ENCODE assay signal across 1 cellular context in the genomic region with DNA sequence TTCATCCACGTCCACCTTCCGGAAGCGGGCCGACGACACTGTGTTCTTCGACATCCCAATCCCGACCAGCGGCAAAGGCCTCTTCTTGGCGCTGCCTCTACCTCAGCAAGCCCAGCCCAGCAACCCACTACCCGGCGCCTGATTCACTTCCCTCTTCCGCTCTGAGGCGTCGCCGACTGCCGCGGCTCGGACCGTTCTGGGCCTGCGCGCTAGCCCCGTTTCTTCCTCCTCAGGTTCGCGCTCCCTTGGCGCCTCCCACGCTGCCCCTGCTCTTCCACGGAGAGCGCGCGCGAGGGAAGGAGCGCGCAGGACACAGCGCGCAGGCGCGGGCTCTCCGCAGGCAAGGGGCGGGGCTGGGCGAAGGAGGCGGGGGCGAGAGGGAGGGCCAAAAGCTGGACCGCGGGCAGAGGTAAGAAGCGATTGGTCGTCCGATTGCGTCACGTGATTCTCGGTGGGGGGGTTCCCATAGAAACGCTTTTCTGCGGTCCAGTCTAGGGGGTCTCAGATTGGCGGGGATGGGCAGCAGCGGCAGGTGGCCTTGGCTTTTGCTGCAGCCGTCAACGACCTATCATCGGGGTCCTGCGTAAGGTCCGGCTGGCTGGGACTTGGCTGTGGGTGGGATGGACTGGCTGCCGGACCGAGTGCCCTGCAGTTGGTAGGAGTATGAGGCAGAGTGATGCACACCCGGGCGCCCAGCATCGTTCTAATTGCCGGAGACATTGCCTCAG.
TF ChIP-seq lines count a peak whose summit lies in the region.

Gene ARPC5, minus strand, starts transcription at position 178 of the 728 bp plus-strand sequence. Its CDS starts 124 bp downstream, at position 54.

TF ChIP-seq in HEK293, 187 proteins besides CTCF, POLR2A, EP300 and RAD21 (continued from another document and continues in another):
- TF ChIP-seq PRDM2 (tag by site-specific recombination; IDR thresholded peaks at IDR 0.05; ENCODE audit: borderline replicate concordance) (no peak), ZNF416 (tag by site-specific recombination; IDR thresholded peaks at IDR 0.05) (no peak), EGR2 (tag by site-specific recombination; IDR thresholded peaks at IDR 0.05; ENCODE audit: low read depth) (peak; percentile 75; the same call in 1 of the 2 replicates), ZNF350 (tag by site-specific recombination; IDR thresholded peaks at IDR 0.05) (no peak), ZEB2 (tag by site-specific recombination; IDR thresholded peaks at IDR 0.05) (peak; percentile 60), GFI1B (tag by site-specific recombination; IDR thresholded peaks at IDR 0.05) (no peak), ZBTB48 (tag by site-specific recombination; IDR thresholded peaks at IDR 0.05) (peak; percentile 9; the same call in 1 of the 2 replicates), ZBTB7A (tag by site-specific recombination; IDR thresholded peaks at IDR 0.05; ENCODE audit: low read depth) (peak; percentile 80; the same call in 1 of the 2 replicates), ZNF629 (tag by site-specific recombination; IDR thresholded peaks at IDR 0.05) (peak; percentile 25; the same call in 1 of the 2 replicates), GLIS2 (tag by site-specific recombination; IDR thresholded peaks at IDR 0.05) (peak; percentile 100), ZNF510 (tag by site-specific recombination; IDR thresholded peaks at IDR 0.05; ENCODE audit: insufficient replicate concordance) (no peak), ZNF239 (tag by site-specific recombination; IDR thresholded peaks at IDR 0.05) (no peak), HOXA7 (CRISPR knock-in tag; IDR thresholded peaks at IDR 0.05; ENCODE audit: borderline replicate concordance) (no peak), ZNF600 (tag by site-specific recombination; IDR thresholded peaks at IDR 0.05) (peak; percentile 90), ZNF747 (tag by site-specific recombination; IDR thresholded peaks at IDR 0.05) (no peak), ZNF404 (tag by site-specific recombination; IDR thresholded peaks at IDR 0.05) (no peak), GLIS1 (tag by site-specific recombination; IDR thresholded peaks at IDR 0.05) (peak; percentile 100), ZNF623 (tag by site-specific recombination; IDR thresholded peaks at IDR 0.05) (0 out of 2 replicates have a peak, but pooled peaks have one; percentile 11), ZNF664 (tag by site-specific recombination; IDR thresholded peaks at IDR 0.05) (no peak), ZNF354C (tag by site-specific recombination; IDR thresholded peaks at IDR 0.05; ENCODE audit: borderline replicate concordance, low read depth) (no peak), ZBTB20 (tag by site-specific recombination; IDR thresholded peaks at IDR 0.05) (peak; percentile 38; the same call in 1 of the 2 replicates)
- TF ChIP-seq, protein P1, sequence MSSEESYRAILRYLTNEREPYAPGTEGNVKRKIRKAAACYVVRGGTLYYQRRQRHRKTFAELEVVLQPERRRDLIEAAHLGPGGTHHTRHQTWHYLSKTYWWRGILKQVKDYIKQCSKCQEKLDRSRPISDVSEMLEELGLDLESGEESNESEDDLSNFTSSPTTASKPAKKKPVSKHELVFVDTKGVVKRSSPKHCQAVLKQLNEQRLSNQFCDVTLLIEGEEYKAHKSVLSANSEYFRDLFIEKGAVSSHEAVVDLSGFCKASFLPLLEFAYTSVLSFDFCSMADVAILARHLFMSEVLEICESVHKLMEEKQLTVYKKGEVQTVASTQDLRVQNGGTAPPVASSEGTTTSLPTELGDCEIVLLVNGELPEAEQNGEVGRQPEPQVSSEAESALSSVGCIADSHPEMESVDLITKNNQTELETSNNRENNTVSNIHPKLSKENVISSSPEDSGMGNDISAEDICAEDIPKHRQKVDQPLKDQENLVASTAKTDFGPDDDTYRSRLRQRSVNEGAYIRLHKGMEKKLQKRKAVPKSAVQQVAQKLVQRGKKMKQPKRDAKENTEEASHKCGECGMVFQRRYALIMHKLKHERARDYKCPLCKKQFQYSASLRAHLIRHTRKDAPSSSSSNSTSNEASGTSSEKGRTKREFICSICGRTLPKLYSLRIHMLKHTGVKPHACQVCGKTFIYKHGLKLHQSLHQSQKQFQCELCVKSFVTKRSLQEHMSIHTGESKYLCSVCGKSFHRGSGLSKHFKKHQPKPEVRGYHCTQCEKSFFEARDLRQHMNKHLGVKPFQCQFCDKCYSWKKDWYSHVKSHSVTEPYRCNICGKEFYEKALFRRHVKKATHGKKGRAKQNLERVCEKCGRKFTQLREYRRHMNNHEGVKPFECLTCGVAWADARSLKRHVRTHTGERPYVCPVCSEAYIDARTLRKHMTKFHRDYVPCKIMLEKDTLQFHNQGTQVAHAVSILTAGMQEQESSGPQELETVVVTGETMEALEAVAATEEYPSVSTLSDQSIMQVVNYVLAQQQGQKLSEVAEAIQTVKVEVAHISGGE (tag by site-specific recombination; conservative IDR thresholded peaks at IDR 0.05; ENCODE audit: low read depth) = peak; percentile 93
- TF ChIP-seq, protein P2, sequence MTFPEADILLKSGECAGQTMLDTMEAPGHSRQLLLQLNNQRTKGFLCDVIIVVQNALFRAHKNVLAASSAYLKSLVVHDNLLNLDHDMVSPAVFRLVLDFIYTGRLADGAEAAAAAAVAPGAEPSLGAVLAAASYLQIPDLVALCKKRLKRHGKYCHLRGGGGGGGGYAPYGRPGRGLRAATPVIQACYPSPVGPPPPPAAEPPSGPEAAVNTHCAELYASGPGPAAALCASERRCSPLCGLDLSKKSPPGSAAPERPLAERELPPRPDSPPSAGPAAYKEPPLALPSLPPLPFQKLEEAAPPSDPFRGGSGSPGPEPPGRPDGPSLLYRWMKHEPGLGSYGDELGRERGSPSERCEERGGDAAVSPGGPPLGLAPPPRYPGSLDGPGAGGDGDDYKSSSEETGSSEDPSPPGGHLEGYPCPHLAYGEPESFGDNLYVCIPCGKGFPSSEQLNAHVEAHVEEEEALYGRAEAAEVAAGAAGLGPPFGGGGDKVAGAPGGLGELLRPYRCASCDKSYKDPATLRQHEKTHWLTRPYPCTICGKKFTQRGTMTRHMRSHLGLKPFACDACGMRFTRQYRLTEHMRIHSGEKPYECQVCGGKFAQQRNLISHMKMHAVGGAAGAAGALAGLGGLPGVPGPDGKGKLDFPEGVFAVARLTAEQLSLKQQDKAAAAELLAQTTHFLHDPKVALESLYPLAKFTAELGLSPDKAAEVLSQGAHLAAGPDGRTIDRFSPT (tag by site-specific recombination; IDR thresholded peaks at IDR 0.05) = peak; percentile 85
- TF ChIP-seq, protein P3, sequence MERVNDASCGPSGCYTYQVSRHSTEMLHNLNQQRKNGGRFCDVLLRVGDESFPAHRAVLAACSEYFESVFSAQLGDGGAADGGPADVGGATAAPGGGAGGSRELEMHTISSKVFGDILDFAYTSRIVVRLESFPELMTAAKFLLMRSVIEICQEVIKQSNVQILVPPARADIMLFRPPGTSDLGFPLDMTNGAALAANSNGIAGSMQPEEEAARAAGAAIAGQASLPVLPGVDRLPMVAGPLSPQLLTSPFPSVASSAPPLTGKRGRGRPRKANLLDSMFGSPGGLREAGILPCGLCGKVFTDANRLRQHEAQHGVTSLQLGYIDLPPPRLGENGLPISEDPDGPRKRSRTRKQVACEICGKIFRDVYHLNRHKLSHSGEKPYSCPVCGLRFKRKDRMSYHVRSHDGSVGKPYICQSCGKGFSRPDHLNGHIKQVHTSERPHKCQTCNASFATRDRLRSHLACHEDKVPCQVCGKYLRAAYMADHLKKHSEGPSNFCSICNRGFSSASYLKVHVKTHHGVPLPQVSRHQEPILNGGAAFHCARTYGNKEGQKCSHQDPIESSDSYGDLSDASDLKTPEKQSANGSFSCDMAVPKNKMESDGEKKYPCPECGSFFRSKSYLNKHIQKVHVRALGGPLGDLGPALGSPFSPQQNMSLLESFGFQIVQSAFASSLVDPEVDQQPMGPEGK (tag by site-specific recombination; IDR thresholded peaks at IDR 0.05) = peak; percentile 92
- TF ChIP-seq, protein P4, sequence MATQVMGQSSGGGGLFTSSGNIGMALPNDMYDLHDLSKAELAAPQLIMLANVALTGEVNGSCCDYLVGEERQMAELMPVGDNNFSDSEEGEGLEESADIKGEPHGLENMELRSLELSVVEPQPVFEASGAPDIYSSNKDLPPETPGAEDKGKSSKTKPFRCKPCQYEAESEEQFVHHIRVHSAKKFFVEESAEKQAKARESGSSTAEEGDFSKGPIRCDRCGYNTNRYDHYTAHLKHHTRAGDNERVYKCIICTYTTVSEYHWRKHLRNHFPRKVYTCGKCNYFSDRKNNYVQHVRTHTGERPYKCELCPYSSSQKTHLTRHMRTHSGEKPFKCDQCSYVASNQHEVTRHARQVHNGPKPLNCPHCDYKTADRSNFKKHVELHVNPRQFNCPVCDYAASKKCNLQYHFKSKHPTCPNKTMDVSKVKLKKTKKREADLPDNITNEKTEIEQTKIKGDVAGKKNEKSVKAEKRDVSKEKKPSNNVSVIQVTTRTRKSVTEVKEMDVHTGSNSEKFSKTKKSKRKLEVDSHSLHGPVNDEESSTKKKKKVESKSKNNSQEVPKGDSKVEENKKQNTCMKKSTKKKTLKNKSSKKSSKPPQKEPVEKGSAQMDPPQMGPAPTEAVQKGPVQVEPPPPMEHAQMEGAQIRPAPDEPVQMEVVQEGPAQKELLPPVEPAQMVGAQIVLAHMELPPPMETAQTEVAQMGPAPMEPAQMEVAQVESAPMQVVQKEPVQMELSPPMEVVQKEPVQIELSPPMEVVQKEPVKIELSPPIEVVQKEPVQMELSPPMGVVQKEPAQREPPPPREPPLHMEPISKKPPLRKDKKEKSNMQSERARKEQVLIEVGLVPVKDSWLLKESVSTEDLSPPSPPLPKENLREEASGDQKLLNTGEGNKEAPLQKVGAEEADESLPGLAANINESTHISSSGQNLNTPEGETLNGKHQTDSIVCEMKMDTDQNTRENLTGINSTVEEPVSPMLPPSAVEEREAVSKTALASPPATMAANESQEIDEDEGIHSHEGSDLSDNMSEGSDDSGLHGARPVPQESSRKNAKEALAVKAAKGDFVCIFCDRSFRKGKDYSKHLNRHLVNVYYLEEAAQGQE (tag by site-specific recombination; IDR thresholded peaks at IDR 0.05) = no peak
- TF ChIP-seq, protein P5, sequence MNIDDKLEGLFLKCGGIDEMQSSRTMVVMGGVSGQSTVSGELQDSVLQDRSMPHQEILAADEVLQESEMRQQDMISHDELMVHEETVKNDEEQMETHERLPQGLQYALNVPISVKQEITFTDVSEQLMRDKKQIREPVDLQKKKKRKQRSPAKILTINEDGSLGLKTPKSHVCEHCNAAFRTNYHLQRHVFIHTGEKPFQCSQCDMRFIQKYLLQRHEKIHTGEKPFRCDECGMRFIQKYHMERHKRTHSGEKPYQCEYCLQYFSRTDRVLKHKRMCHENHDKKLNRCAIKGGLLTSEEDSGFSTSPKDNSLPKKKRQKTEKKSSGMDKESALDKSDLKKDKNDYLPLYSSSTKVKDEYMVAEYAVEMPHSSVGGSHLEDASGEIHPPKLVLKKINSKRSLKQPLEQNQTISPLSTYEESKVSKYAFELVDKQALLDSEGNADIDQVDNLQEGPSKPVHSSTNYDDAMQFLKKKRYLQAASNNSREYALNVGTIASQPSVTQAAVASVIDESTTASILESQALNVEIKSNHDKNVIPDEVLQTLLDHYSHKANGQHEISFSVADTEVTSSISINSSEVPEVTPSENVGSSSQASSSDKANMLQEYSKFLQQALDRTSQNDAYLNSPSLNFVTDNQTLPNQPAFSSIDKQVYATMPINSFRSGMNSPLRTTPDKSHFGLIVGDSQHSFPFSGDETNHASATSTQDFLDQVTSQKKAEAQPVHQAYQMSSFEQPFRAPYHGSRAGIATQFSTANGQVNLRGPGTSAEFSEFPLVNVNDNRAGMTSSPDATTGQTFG (tag by site-specific recombination; IDR thresholded peaks at IDR 0.05; ENCODE audit: borderline replicate concordance) = no peak
